Comparison of ENCODE assay signal across 13 cellular contexts in genomic region chr3:78506581-78507195, GRCh38.
DNase-seq lines count a peak whose midpoint lies in the region; ATAC-seq, FAIRE-seq and TF ChIP-seq lines count a peak whose summit lies in the region.
"Had no signal": no experiment of that assay in that cellular context is flagged by ENCODE, and none has a peak within 500 bp of the region (broad histone marks: within the 10 kb centered on the region; RNA-seq: fewer than 3 reads in every experiment).

No MANE protein-coding gene starts in this region.

- H3K9me2 ChIP-seq in hepatocyte (replicated peaks; ENCODE audit: insufficient read depth) = no peaks in the 10 kb centered on the region

- no peak for FAIRE-seq in A549 (lab: Jason Lieb, UNC)

- H3K4me2 ChIP-seq in A549 (0 out of 3 replicates have a peak overlapping the region, but pooled peaks have one; percentile 10), hepatocyte (no peak overlapping the region)

- no peak for TF ChIP-seq POLR2A in A549 (IDR thresholded peaks at IDR 0.05; ENCODE audit: low read length)

- H3K9ac ChIP-seq in HUES6 (ENCODE audit: low read length) (no peak overlapping the region), adipocyte (ENCODE audit: low read length) (no peak overlapping the region)

- POLR2A ChIA-PET in A549 (lab: Yijun Ruan, JAX) = no interaction called here

- H3K27me3 ChIP-seq in HUES6 (ENCODE audit: control insufficient read depth, insufficient read depth, low read length) = no peaks in the 10 kb centered on the region
- H3K27me3 ChIP-seq in adipocyte (replicated peaks; ENCODE audit: control insufficient read depth, insufficient read depth, low read length) = no peaks in the 10 kb centered on the region
- H3K27me3 ChIP-seq in hepatocyte = no peaks in the 10 kb centered on the region

- H3K4me1 ChIP-seq in A549 (no peaks in the 10 kb centered on the region), HUES6 (ENCODE audit: control insufficient read depth, insufficient read depth, low read length) (peaks cover 21% of the 10 kb centered on the region), adipocyte (ENCODE audit: control insufficient read depth, insufficient read depth, low read length) (no peaks in the 10 kb centered on the region), hepatocyte (ENCODE audit: insufficient read depth) (no peaks in the 10 kb centered on the region)

- 42% methylated on average over 2 of the region's 2 CpGs for WGBS in A549 (ENCODE audit: missing lambda C conversion rate)
- WGBS in hepatocyte (ENCODE audit: low lambda C conversion rate, missing lambda C conversion rate) = 26% methylated on average over 2 of the region's 2 CpGs

- H3K9me3 ChIP-seq in A549 (no peaks in the 10 kb centered on the region), HUES6 (ENCODE audit: control insufficient read depth, insufficient read depth, low read depth, low read length) (peaks cover 10% of the 10 kb centered on the region; the same call in 1 of the 2 replicates), adipocyte (ENCODE audit: control insufficient read depth, low read length) (no peaks in the 10 kb centered on the region), hepatocyte (ENCODE audit: low read depth) (no peaks in the 10 kb centered on the region)

- no peak overlapping the region for H3K4me3 ChIP-seq in A549
- H3K4me3 ChIP-seq in HUES6 (ENCODE audit: low read depth, low read length) = no peak overlapping the region; the same call in 1 of the 2 replicates
- H3K4me3 ChIP-seq in adipocyte (ENCODE audit: low read length) = no peak overlapping the region
- no peak overlapping the region for H3K4me3 ChIP-seq in hepatocyte

- TF ChIP-seq RAD21 in A549 (conservative IDR thresholded peaks at IDR 0.05 in 1 of 2, IDR thresholded peaks at IDR 0.05 in 1 of 2) = no peak

- H4K20me1 ChIP-seq in hepatocyte (ENCODE audit: insufficient read depth, poor library complexity, severe bottlenecking) = no peaks in the 10 kb centered on the region

- H3K27ac ChIP-seq in A549 (no peak overlapping the region), HUES6 (ENCODE audit: low read depth, low read length) (peak overlapping the region; percentile 57; the same call in 1 of the 2 replicates), hepatocyte (no peak overlapping the region)

- DNase-seq in A549 (ENCODE audit: low read depth in 1 of 2, low spot score in 1 of 2) = no peak
- DNase-seq in adipocyte (ENCODE audit: low read depth) = peak; percentile 25
- peak; percentile 77 for DNase-seq in left kidney (ENCODE audit: low read depth, low spot score)
- DNase-seq in activated effector memory CD4-positive, alpha-beta T cell treated with Interleukin-2 at 50 U/mL for 16 hours = no peak
- DNase-seq in hepatocyte (ENCODE audit: low spot score) = no peak
- no peak for DNase-seq in cerebellar nuclear complex (lab: John Stamatoyannopoulos, UW)
- DNase-seq: activated T-cell treated with anti-CD3 and anti-CD28 coated beads, Interleukin-2, amount 50 U/mL, for 4 hours; left colon; NCI-H1930; Right ventricle myocardium superior; substantia nigra had no signal

- no peak for ATAC-seq in A549
- no peak for ATAC-seq in GM18909 (IDR thresholded peaks at IDR 0.05; ENCODE audit: poor library complexity, unreplicated experiment)
- ATAC-seq: activated T-cell treated with anti-CD3 and anti-CD28 coated beads, Interleukin-2, amount 50 U/mL, for 4 hours; left colon had no signal

- CTCF ChIA-PET in A549 (lab: Yijun Ruan, JAX) = no interaction called here

- no peaks in the 10 kb centered on the region for H3K79me2 ChIP-seq in hepatocyte

- H2AFZ ChIP-seq in hepatocyte = no peak overlapping the region

- TF ChIP-seq CTCF in A549 (IDR thresholded peaks at IDR 0.05) = no peak
- TF ChIP-seq CTCF in hepatocyte (IDR thresholded peaks at IDR 0.05; ENCODE audit: poor library complexity) = no peak

- no peak for TF ChIP-seq EP300 in A549 (IDR thresholded peaks at IDR 0.05)

- no peaks in the 10 kb centered on the region for H3K36me3 ChIP-seq in HUES6 (ENCODE audit: control insufficient read depth, insufficient read depth, low read length)
- no peaks in the 10 kb centered on the region for H3K36me3 ChIP-seq in adipocyte (ENCODE audit: control insufficient read depth, insufficient read depth, low read length, severe bottlenecking)
- no peaks in the 10 kb centered on the region for H3K36me3 ChIP-seq in hepatocyte (replicated peaks; ENCODE audit: insufficient read depth, low read depth)

TF ChIP-seq in A549, 52 proteins besides CTCF, POLR2A, EP300 and RAD21:
- peak; percentile 9 for TF ChIP-seq MAFK (IDR thresholded peaks at IDR 0.05; ENCODE audit: partially characterized antibody)
- TF ChIP-seq, protein P1, sequence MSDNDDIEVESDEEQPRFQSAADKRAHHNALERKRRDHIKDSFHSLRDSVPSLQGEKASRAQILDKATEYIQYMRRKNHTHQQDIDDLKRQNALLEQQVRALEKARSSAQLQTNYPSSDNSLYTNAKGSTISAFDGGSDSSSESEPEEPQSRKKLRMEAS (IDR thresholded peaks at IDR 0.05) = no peak

Comparison
In these comparisons a context has a peak if more than half of its experiments do, and no peak if none do; other contexts are left out.
1. DNase-seq: peak in adipocyte (single experiment) and left kidney (single experiment); none in A549 (0 of 2), activated effector memory CD4-positive, alpha-beta T cell treated with Interleukin-2 at 50 U/mL for 16 hours (single experiment), hepatocyte (single experiment) and cerebellar nuclear complex (0 of 2).